8 cellular contexts compared by ENCODE assay signal in genomic region chr3:47825590-47825989, GRCh38. TPM values are rescaled to one million over a fixed set of nuclear protein-coding genes. Genes with fewer than 3 reads are reported as not detected.
DNase-seq lines count a peak whose midpoint lies in the region; ATAC-seq, FAIRE-seq and TF ChIP-seq lines count a peak whose summit lies in the region.

No MANE protein-coding gene starts in this region.

- peak overlapping the region; percentile 72 for H3K4me3 ChIP-seq in SJCRH30
- peak overlapping the region; percentile 78 for H3K4me3 ChIP-seq in fibroblast of the aortic adventitia (ENCODE audit: low read depth, low read length)
- peak overlapping the region; percentile 81 to 99 (median 93) for H3K4me3 ChIP-seq in sigmoid colon

- no peaks in the 10 kb centered on the region for H3K9me3 ChIP-seq in SJCRH30 (replicated peaks)
- H3K9me3 ChIP-seq in sigmoid colon = no peaks in the 10 kb centered on the region

- H3K27me3 ChIP-seq in SJCRH30 (no peaks in the 10 kb centered on the region), sigmoid colon (no peaks in the 10 kb centered on the region)

- H3K4me1 ChIP-seq in SJCRH30 (peaks cover 3% of the 10 kb centered on the region; the same call in 1 of the 2 replicates), sigmoid colon (peaks cover 0 to 27% (median 19%) of the 10 kb centered on the region in 4 donors)

- H3K27ac ChIP-seq in SJCRH30 (peak overlapping the region; percentile 69), sigmoid colon (peak overlapping the region; percentile 86 to 93 (median 86))

- 20 to 33% methylated on average over 7 of the region's 7 CpGs for WGBS in sigmoid colon, 2 donors

- no peak for DNase-seq in GM12891 (ENCODE audit: insufficient read length, low spot score)
- no peak for DNase-seq in SJCRH30
- DNase-seq in fibroblast of the aortic adventitia (ENCODE audit: low read depth) = no peak
- DNase-seq in sigmoid colon = no peak
- no peak for DNase-seq in COLO829 (ENCODE audit: low spot score)
- DNase-seq in NCI-H2227 (lab: John Stamatoyannopoulos, UW; ENCODE audit: unreplicated experiment) = no peak
- no peak for DNase-seq in activated CD4-positive, alpha-beta T cell treated with anti-CD3 and anti-CD28 coated beads, Interleukin-2, amount 50 U/mL, for 1 hour

- TF ChIP-seq CTCF in fibroblast of the aortic adventitia (IDR thresholded peaks at IDR 0.05; ENCODE audit: insufficient read depth, low read length) (no peak), sigmoid colon (IDR thresholded peaks at IDR 0.05) (no peak)

- intact Hi-C loops in sigmoid colon (cut with DNase I) = no loop called here

- TF ChIP-seq EP300 in sigmoid colon (IDR thresholded peaks at IDR 0.05) = no peak

- peak; percentile 9 for FAIRE-seq in GM12891 (lab: Jason Lieb, UNC)

- no peak for ATAC-seq in GM21526 (IDR thresholded peaks at IDR 0.05; ENCODE audit: low FRiP score, unreplicated experiment)

- H3K36me3 ChIP-seq in SJCRH30 = peaks cover 30% of the 10 kb centered on the region
- peaks cover 12 to 52% (median 28%) of the 10 kb centered on the region in 4 donors for H3K36me3 ChIP-seq in sigmoid colon

- TF ChIP-seq POLR2A in GM12891 (IDR thresholded peaks at IDR 0.05; ENCODE audit: low read depth, low read length) (no peak), sigmoid colon (IDR thresholded peaks at IDR 0.05) (no peak)

TF ChIP-seq in GM12891, 5 proteins besides CTCF, POLR2A, EP300 and RAD21:
- no peak for TF ChIP-seq POU2F2 (IDR thresholded peaks at IDR 0.05; ENCODE audit: low read depth, low read length)
- TF ChIP-seq SPI1 (IDR thresholded peaks at IDR 0.05; ENCODE audit: low read depth, low read length) = no peak
- no peak for TF ChIP-seq PAX5 (IDR thresholded peaks at IDR 0.05; ENCODE audit: insufficient read depth, low read length, severe bottlenecking)
- no peak for TF ChIP-seq POLR2AphosphoS5 (IDR thresholded peaks at IDR 0.05; ENCODE audit: low read depth, low read length)
- TF ChIP-seq TAF1 (IDR thresholded peaks at IDR 0.05; ENCODE audit: low read depth, low read length) = no peak

RNA-seq across cellular contexts. Expression of gene DHX30, which starts 22.7 kb away (rescaled TPM):
- polyA plus RNA-seq in GM12891 (2012; ENCODE audit: low read depth, missing spikeins) = 31.0 TPM
- 74.0 and 78.6 TPM in 2 replicates for total RNA-seq in SJCRH30 (2014; rRNA removed; shearing (Covaris generic))
- total RNA-seq in fibroblast of the aortic adventitia (ENCODE audit: low replicate concordance) (39.2 and 51.5 TPM in 2 replicates), sigmoid colon (10 to 100 TPM; 43.8 to 57.6 (median 56.0) TPM)
- 10 to 100 TPM; 13.2 to 42.4 (median 16.2) TPM for polyA plus RNA-seq in sigmoid colon

RNA-seq across cellular contexts. Expression of gene SMARCC1, which starts 43.9 kb away (rescaled TPM):
- 39.9 TPM for polyA plus RNA-seq in GM12891 (2012; ENCODE audit: low read depth, missing spikeins)
- total RNA-seq in SJCRH30 (2014; rRNA removed; shearing (Covaris generic)) = 89.8 and 103 TPM in 2 replicates
- total RNA-seq in fibroblast of the aortic adventitia (ENCODE audit: low replicate concordance) (42.7 and 44.5 TPM in 2 replicates), sigmoid colon (10 to 100 TPM; 43.9 to 57.3 (median 47.0) TPM)
- 10 to 100 TPM; 11.1 to 26.6 (median 14.4) TPM for polyA plus RNA-seq in sigmoid colon
